In the genomic region with DNA sequence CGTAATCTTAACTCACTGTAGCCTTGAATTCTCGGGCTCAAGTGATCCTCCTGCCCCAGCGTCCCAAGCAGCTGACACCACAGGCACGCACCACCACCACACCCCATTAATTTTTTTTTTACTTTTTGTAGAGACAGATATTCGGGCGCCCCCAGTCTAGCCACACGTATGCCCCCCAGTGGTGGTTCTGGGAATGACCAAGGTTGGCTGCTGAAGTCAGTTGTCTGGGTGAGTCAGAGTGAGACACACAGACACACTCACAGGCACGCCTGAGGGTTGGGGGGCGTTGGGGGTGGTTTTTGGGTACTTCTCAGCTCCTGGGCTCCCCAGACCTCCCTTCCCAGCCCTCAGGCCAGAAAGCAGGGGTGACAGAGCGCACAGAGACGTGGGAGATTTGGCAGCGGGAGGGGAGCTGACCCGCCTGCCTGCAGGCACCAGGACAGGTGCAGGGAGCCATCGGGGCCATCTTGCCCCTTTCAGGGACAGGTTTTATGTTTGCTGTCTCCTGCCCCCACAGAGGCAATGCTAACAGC, we compare ENCODE assay signal across 1 cellular context.
TF ChIP-seq lines count a peak whose summit lies in the region.

No MANE protein-coding gene starts in this region.

TF ChIP-seq in SK-N-SH treated with all-trans-retinoic acid at 6 μM for 48 hours, 23 proteins besides CTCF, POLR2A, EP300 and RAD21 (continued from another document):
- TF ChIP-seq, protein P1, sequence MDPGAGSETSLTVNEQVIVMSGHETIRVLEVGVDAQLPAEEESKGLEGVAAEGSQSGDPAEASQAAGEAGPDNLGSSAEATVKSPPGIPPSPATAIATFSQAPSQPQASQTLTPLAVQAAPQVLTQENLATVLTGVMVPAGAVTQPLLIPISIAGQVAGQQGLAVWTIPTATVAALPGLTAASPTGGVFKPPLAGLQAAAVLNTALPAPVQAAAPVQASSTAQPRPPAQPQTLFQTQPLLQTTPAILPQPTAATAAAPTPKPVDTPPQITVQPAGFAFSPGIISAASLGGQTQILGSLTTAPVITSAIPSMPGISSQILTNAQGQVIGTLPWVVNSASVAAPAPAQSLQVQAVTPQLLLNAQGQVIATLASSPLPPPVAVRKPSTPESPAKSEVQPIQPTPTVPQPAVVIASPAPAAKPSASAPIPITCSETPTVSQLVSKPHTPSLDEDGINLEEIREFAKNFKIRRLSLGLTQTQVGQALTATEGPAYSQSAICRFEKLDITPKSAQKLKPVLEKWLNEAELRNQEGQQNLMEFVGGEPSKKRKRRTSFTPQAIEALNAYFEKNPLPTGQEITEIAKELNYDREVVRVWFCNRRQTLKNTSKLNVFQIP (CRISPR knock-in tag; IDR thresholded peaks at IDR 0.05; ENCODE audit: borderline replicate concordance, low read depth): no peak
- no peak for TF ChIP-seq ARNTL (CRISPR knock-in tag; IDR thresholded peaks at IDR 0.05; ENCODE audit: borderline replicate concordance, low read depth)
- no peak for TF ChIP-seq SNAI2 (CRISPR knock-in tag; IDR thresholded peaks at IDR 0.05)
- TF ChIP-seq OSR1 (CRISPR knock-in tag; IDR thresholded peaks at IDR 0.05): no peak
